ENCODE assay signal across 12 cellular contexts in genomic region chr17:44941712-44942331, GRCh38. TPM values are rescaled to one million over a fixed set of nuclear protein-coding genes. Genes with fewer than 3 reads are reported as not detected.
DNase-seq lines count a peak whose midpoint lies in the region; ATAC-seq and TF ChIP-seq lines count a peak whose summit lies in the region.
"Had no signal": no experiment of that assay in that cellular context is flagged by ENCODE, and none has a peak within 500 bp of the region (broad histone marks: within the 10 kb centered on the region; RNA-seq: fewer than 3 reads in every experiment).

No MANE protein-coding gene starts in this region.

- H3K4me2 ChIP-seq in hepatocyte = no peak overlapping the region
- H3K4me2 ChIP-seq: smooth muscle cell had no signal

- H3K27me3 ChIP-seq in endodermal cell (ENCODE audit: control insufficient read depth, insufficient read depth, low read length, poor library complexity, severe bottlenecking) (no peaks in the 10 kb centered on the region), sigmoid colon (no peaks in the 10 kb centered on the region), hepatocyte (no peaks in the 10 kb centered on the region)
- H3K27me3 ChIP-seq: uterus had no signal

- ATAC-seq in GM21360 (IDR thresholded peaks at IDR 0.05; ENCODE audit: unreplicated experiment) = no peak

- peaks cover 7% of the 10 kb centered on the region for H3K9me3 ChIP-seq in endodermal cell (ENCODE audit: control insufficient read depth, low read length)
- no peaks in the 10 kb centered on the region for H3K9me3 ChIP-seq in sigmoid colon
- H3K9me3 ChIP-seq in hepatocyte (ENCODE audit: low read depth) = no peaks in the 10 kb centered on the region
- H3K9me3 ChIP-seq: uterus had no signal

- H3K9me2 ChIP-seq in hepatocyte (replicated peaks; ENCODE audit: insufficient read depth) = no peaks in the 10 kb centered on the region

- H3K79me2 ChIP-seq in hepatocyte = peaks cover 79% of the 10 kb centered on the region

- H2AFZ ChIP-seq in hepatocyte = no peak overlapping the region

- CTCF ChIA-PET in activated naive CD4-positive, alpha-beta T cell treated with anti-CD3 and anti-CD28 coated beads, Interleukin-2, amount 10 ng/mL, durations not matched to agents 7 days and 5 days (lab: Charles Lee) = interaction anchor here (0.9 to 1.4 kb wide), 3 partner anchors 22 to 165 kb away, joined by 3 to 4 read pairs (median 3); no protein-coding TSS in a partner anchor
- CTCF ChIA-PET in activated naive CD4-positive, alpha-beta T cell treated with anti-CD3 and anti-CD28 coated beads for 36 hours (lab: Charles Lee) = interaction anchor here (0.6 kb wide), 1 partner anchor 107 kb away, joined by 6 read pairs; no protein-coding TSS in a partner anchor
- CTCF ChIA-PET in RWPE1 (lab: Yijun Ruan, JAX) = interaction anchor here (0.9 to 1.4 kb wide), 3 partner anchors 22 to 80 kb away, joined by 3 to 4 read pairs (median 3); no protein-coding TSS in a partner anchor

- H3K27ac ChIP-seq in RWPE1 (peak overlapping the region; percentile 86), endodermal cell (ENCODE audit: low read depth, low read length) (no peak overlapping the region), sigmoid colon (no peak overlapping the region), hepatocyte (no peak overlapping the region)
- H3K27ac ChIP-seq: uterus had no signal

- H3K36me3 ChIP-seq in endodermal cell (ENCODE audit: control insufficient read depth, insufficient read depth, low read length) (peaks cover 62% of the 10 kb centered on the region), sigmoid colon (no peaks in the 10 kb centered on the region), hepatocyte (replicated peaks; ENCODE audit: insufficient read depth, low read depth) (no peaks in the 10 kb centered on the region)
- H3K36me3 ChIP-seq: uterus had no signal

- H4K20me1 ChIP-seq in hepatocyte (ENCODE audit: insufficient read depth, poor library complexity, severe bottlenecking) = no peaks in the 10 kb centered on the region

- H3K9ac ChIP-seq in endodermal cell (ENCODE audit: extremely low read depth, low read length, poor library complexity, severe bottlenecking) = no peak overlapping the region

- H3K4me3 ChIP-seq in endodermal cell (ENCODE audit: low read length) (no peak overlapping the region), sigmoid colon (no peak overlapping the region), hepatocyte (no peak overlapping the region)
- H3K4me3 ChIP-seq: smooth muscle cell, uterus had no signal

- H3K27ac Mint-ChIP-seq in activated naive CD4-positive, alpha-beta T cell treated with anti-CD3 and anti-CD28 coated beads, Interleukin-2, amount 10 ng/mL, durations not matched to agents 7 days and 5 days = peak overlapping the region; percentile 72
- no peak overlapping the region for H3K27ac Mint-ChIP-seq in activated naive CD4-positive, alpha-beta T cell treated with anti-CD3 and anti-CD28 coated beads for 36 hours
- no peak overlapping the region for H3K27ac Mint-ChIP-seq in endodermal cell

- no peaks in the 10 kb centered on the region for H3K27me3 Mint-ChIP-seq in activated naive CD4-positive, alpha-beta T cell treated with anti-CD3 and anti-CD28 coated beads, Interleukin-2, amount 10 ng/mL, durations not matched to agents 7 days and 5 days
- peaks cover 5% of the 10 kb centered on the region for H3K27me3 Mint-ChIP-seq in activated naive CD4-positive, alpha-beta T cell treated with anti-CD3 and anti-CD28 coated beads for 36 hours (ENCODE audit: low read depth)
- H3K27me3 Mint-ChIP-seq in endodermal cell (ENCODE audit: insufficient read depth) = no peaks in the 10 kb centered on the region

- intact Hi-C loops in activated naive CD4-positive, alpha-beta T cell treated with anti-CD3 and anti-CD28 coated beads for 36 hours (cut with micrococcal nuclease) = no loop called here
- intact Hi-C loops in sigmoid colon (cut with DNase I) = no loop called here

- H3K4me3 Mint-ChIP-seq in activated naive CD4-positive, alpha-beta T cell treated with anti-CD3 and anti-CD28 coated beads, Interleukin-2, amount 10 ng/mL, durations not matched to agents 7 days and 5 days = no peak overlapping the region
- no peak overlapping the region for H3K4me3 Mint-ChIP-seq in activated naive CD4-positive, alpha-beta T cell treated with anti-CD3 and anti-CD28 coated beads for 36 hours
- no peak overlapping the region for H3K4me3 Mint-ChIP-seq in endodermal cell
- H3K4me3 Mint-ChIP-seq: nephron had no signal

- POLR2A ChIA-PET in RWPE1 (lab: Yijun Ruan, JAX; ENCODE audit: low non-redundant PET) = no interaction called here

- DNase-seq in activated naive CD4-positive, alpha-beta T cell treated with anti-CD3 and anti-CD28 coated beads, Interleukin-2, amount 10 ng/mL, durations not matched to agents 7 days and 5 days = no peak
- DNase-seq in activated naive CD4-positive, alpha-beta T cell treated with anti-CD3 and anti-CD28 coated beads for 36 hours = no peak
- DNase-seq in RWPE1 (ENCODE audit: low spot score) (no peak), endodermal cell (peak; percentile 56), sigmoid colon (peak; percentile 40), cerebellum (ENCODE audit: low spot score) (no peak), hepatocyte (ENCODE audit: low spot score) (no peak)
- DNase-seq: NCI-H1436 treated with DMSO at 0.1 percent for 48 hours, uterus had no signal

- WGBS in endodermal cell (ENCODE audit: insufficient coverage in 1 of 2, insufficient read length in 1 of 2), 2 experiments = 98 to 100% methylated on average over 8 to 9 of the region's 9 CpGs
- 85 to 86% methylated on average over 9 of the region's 9 CpGs for WGBS in sigmoid colon, 2 donors
- 71% methylated on average over 9 of the region's 9 CpGs for WGBS in hepatocyte (ENCODE audit: low lambda C conversion rate, missing lambda C conversion rate)

- TF ChIP-seq CTCF in RWPE1 (conservative IDR thresholded peaks at IDR 0.05; ENCODE audit: low read depth) (no peak), endodermal cell (conservative IDR thresholded peaks at IDR 0.05) (no peak), sigmoid colon (IDR thresholded peaks at IDR 0.05) (no peak), hepatocyte (IDR thresholded peaks at IDR 0.05; ENCODE audit: poor library complexity) (no peak)

- TF ChIP-seq POLR2A in sigmoid colon (IDR thresholded peaks at IDR 0.05) = no peak

- H3K4me1 ChIP-seq in endodermal cell (ENCODE audit: control insufficient read depth, insufficient read depth, low read length) (no peaks in the 10 kb centered on the region), sigmoid colon (peaks cover 0 to 6% (median 3%) of the 10 kb centered on the region in 4 donors), hepatocyte (ENCODE audit: insufficient read depth) (no peaks in the 10 kb centered on the region)
- H3K4me1 ChIP-seq: uterus had no signal

- no peak for TF ChIP-seq EP300 in sigmoid colon (IDR thresholded peaks at IDR 0.05)

- peaks cover 64% of the 10 kb centered on the region for H3K4me1 Mint-ChIP-seq in activated naive CD4-positive, alpha-beta T cell treated with anti-CD3 and anti-CD28 coated beads, Interleukin-2, amount 10 ng/mL, durations not matched to agents 7 days and 5 days
- H3K4me1 Mint-ChIP-seq in activated naive CD4-positive, alpha-beta T cell treated with anti-CD3 and anti-CD28 coated beads for 36 hours (ENCODE audit: low read depth) = peaks cover 10% of the 10 kb centered on the region
- peaks cover 14% of the 10 kb centered on the region for H3K4me1 Mint-ChIP-seq in endodermal cell

- no peaks in the 10 kb centered on the region for H3K9me3 Mint-ChIP-seq in activated naive CD4-positive, alpha-beta T cell treated with anti-CD3 and anti-CD28 coated beads, Interleukin-2, amount 10 ng/mL, durations not matched to agents 7 days and 5 days
- H3K9me3 Mint-ChIP-seq in activated naive CD4-positive, alpha-beta T cell treated with anti-CD3 and anti-CD28 coated beads for 36 hours = no peaks in the 10 kb centered on the region
- H3K9me3 Mint-ChIP-seq in endodermal cell = peaks cover 3% of the 10 kb centered on the region

- H3K36me3 Mint-ChIP-seq in activated naive CD4-positive, alpha-beta T cell treated with anti-CD3 and anti-CD28 coated beads, Interleukin-2, amount 10 ng/mL, durations not matched to agents 7 days and 5 days = peaks cover 63% of the 10 kb centered on the region
- peaks cover 30% of the 10 kb centered on the region for H3K36me3 Mint-ChIP-seq in activated naive CD4-positive, alpha-beta T cell treated with anti-CD3 and anti-CD28 coated beads for 36 hours (ENCODE audit: low read depth)
- peaks cover 28% of the 10 kb centered on the region for H3K36me3 Mint-ChIP-seq in endodermal cell (ENCODE audit: low read depth)

RNA-seq across cellular contexts. Expression of gene KIF18B, which starts 5.8 kb away (rescaled TPM):
- 10 to 100 TPM; 54.9 to 55.4 TPM for total RNA-seq in activated naive CD4-positive, alpha-beta T cell treated with anti-CD3 and anti-CD28 coated beads for 36 hours
- 10 to 100 TPM; 43.5 to 64.7 TPM for total RNA-seq in endodermal cell
- polyA plus RNA-seq in endodermal cell (2013, experiment 1 of 2) = 45.3 TPM
- 46.4 TPM for polyA plus RNA-seq in endodermal cell (2013, experiment 2 of 2)
- 1 to 10 TPM in 1 of 4 donors, under 1 TPM in 3; under 0.01 to 1.4 (median 0.30) TPM for total RNA-seq in sigmoid colon
- polyA plus RNA-seq in sigmoid colon = 10 to 100 TPM in 1 of 3 donors, 1 to 10 TPM in 1, under 1 TPM in 1; 0.60 to 10.5 (median 1.4) TPM
- total RNA-seq in cerebellum = 2.5 TPM
- 1.8 and 2.1 TPM in 2 replicates for total RNA-seq in hepatocyte
- 4.3 and 5.0 TPM in 2 replicates for polyA plus RNA-seq in hepatocyte

RNA-seq across cellular contexts. Expression of gene C1QL1, which starts 26.3 kb away (rescaled TPM):
- total RNA-seq in activated naive CD4-positive, alpha-beta T cell treated with anti-CD3 and anti-CD28 coated beads for 36 hours = under 1 TPM; 0.36 to 0.40 TPM
- total RNA-seq in endodermal cell = 1 to 10 TPM; 1.4 to 2.7 TPM
- 13.9 TPM for polyA plus RNA-seq in endodermal cell (2013, experiment 1 of 2)
- 12.4 TPM for polyA plus RNA-seq in endodermal cell (2013, experiment 2 of 2)
- total RNA-seq in sigmoid colon = 1 to 10 TPM in 2 of 4 donors, under 1 TPM in 2; 0.41 to 4.3 (median 1.3) TPM
- polyA plus RNA-seq in sigmoid colon = 1 to 10 TPM in 2 of 3 donors, not detected in 1; 1.4 to 2.0 TPM
- 4.3 TPM for total RNA-seq in cerebellum
- 12.8 and 15.1 TPM in 2 replicates for total RNA-seq in hepatocyte
- polyA plus RNA-seq in hepatocyte = 54.9 and 68.3 TPM in 2 replicates
- total RNA-seq: smooth muscle cell had no signal

RNA-seq across cellular contexts. Expression of gene GFAP, which starts 26.5 kb away (rescaled TPM):
- not detected for total RNA-seq in activated naive CD4-positive, alpha-beta T cell treated with anti-CD3 and anti-CD28 coated beads for 36 hours
- total RNA-seq in endodermal cell (under 1 TPM in 1 of 2 donors, not detected in 1; 0.35 TPM), sigmoid colon (not detected), cerebellum (318 TPM), hepatocyte (0.10 and 1.6 TPM in 2 replicates)
- 0.11 TPM for polyA plus RNA-seq in endodermal cell (2013, experiment 1 of 2)
- 0.83 TPM for polyA plus RNA-seq in endodermal cell (2013, experiment 2 of 2)
- polyA plus RNA-seq in sigmoid colon (1 to 10 TPM in 2 of 3 donors, not detected in 1; 1.3 to 2.4 TPM), hepatocyte (not detected in 2 replicates)

RNA-seq across cellular contexts. Expression of gene EFTUD2, which starts 42.6 kb away (rescaled TPM):
- total RNA-seq in activated naive CD4-positive, alpha-beta T cell treated with anti-CD3 and anti-CD28 coated beads for 36 hours = 100 to 1,000 TPM; 170 to 176 TPM
- total RNA-seq in endodermal cell (100 to 1,000 TPM; 145 to 171 TPM), sigmoid colon (10 to 100 TPM; 33.7 to 93.1 (median 55.8) TPM), cerebellum (86.7 TPM), hepatocyte (57.0 and 87.0 TPM in 2 replicates)
- polyA plus RNA-seq in endodermal cell (2013, experiment 1 of 2) = 114 TPM
- polyA plus RNA-seq in endodermal cell (2013, experiment 2 of 2) = 101 TPM
- polyA plus RNA-seq in sigmoid colon (10 to 100 TPM; 20.6 to 48.4 (median 21.6) TPM), hepatocyte (65.2 and 65.6 TPM in 2 replicates)

Comparison
In these comparisons a context has a peak if more than half of its experiments do, and no peak if none do; other contexts are left out.
1. DNase-seq: peak in endodermal cell (single experiment) and sigmoid colon (single experiment); none in activated naive CD4-positive, alpha-beta T cell treated with anti-CD3 and anti-CD28 coated beads, Interleukin-2, amount 10 ng/mL, durations not matched to agents 7 days and 5 days (single experiment), activated naive CD4-positive, alpha-beta T cell treated with anti-CD3 and anti-CD28 coated beads for 36 hours (single experiment), RWPE1 (single experiment), cerebellum (single experiment) and hepatocyte (single experiment).
2. RNA of gene KIF18B, which starts 5.8 kb away (total RNA-seq): 43.5 to 64.7 TPM in endodermal cell and 54.9 to 55.4 TPM in activated naive CD4-positive, alpha-beta T cell treated with anti-CD3 and anti-CD28 coated beads for 36 hours; 2.5 TPM in cerebellum (single experiment), 1.8 to 2.1 TPM in hepatocyte and under 0.01 to 1.4 TPM in sigmoid colon; every median in the first group is over 10 times any median in the second.
3. RNA of gene GFAP, which starts 26.5 kb away (total RNA-seq): 318 TPM in cerebellum (single experiment); 0.35 TPM in endodermal cell, 0.10 to 1.6 TPM in hepatocyte, not detected in activated naive CD4-positive, alpha-beta T cell treated with anti-CD3 and anti-CD28 coated beads for 36 hours and not detected in sigmoid colon; every median in the first group is over 100 times any median in the second.